ENCODE assay signal across 10 cellular contexts in the genomic region with DNA sequence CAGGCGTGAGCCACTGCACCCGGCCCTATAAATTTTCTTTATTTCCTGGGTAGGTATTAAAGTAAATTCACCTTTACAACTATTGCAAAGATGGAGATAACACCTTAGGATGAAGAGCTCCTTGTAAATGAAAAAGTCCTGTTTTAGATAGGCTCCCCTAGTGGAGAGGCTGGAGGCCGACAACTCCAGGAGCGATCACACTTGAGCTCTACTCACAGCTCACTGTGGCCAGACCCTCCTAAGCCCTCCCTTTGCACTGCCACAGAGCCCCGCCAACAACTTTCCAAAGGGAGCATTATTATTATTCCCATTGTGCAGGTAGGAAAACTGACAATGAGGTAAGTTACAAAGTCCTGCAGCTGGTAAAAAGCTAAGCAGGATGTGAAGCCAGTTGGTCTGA.
DNase-seq lines count a peak whose midpoint lies in the region; ATAC-seq and TF ChIP-seq lines count a peak whose summit lies in the region.
"Had no signal": no experiment of that assay in that cellular context is flagged by ENCODE, and none has a peak within 500 bp of the region (broad histone marks: within the 10 kb centered on the region; RNA-seq: fewer than 3 reads in every experiment).

No MANE protein-coding gene starts in this region.

- H3K9me3 ChIP-seq in IMR-90 (ENCODE audit: control insufficient read depth, insufficient read depth, low read length), result no peaks in the 10 kb centered on the region
- H3K9me3 ChIP-seq: neutrophil had no signal

- no peaks in the 10 kb centered on the region for H3K36me3 ChIP-seq in IMR-90 (ENCODE audit: control insufficient read depth, insufficient read depth, low read length)
- H3K36me3 ChIP-seq: neutrophil had no signal

- DNase-seq in NCI-H1092 treated with DMSO at 0.1 percent for 48 hours (lab: John Stamatoyannopoulos, UW) (peak; percentile 14), NCI-H1092 (lab: John Stamatoyannopoulos, UW) (no peak), IMR-90 (no peak), astrocyte of the cerebellum (ENCODE audit: low read depth) (no peak), nephron progenitor cell (no peak), NCI-H510A (lab: John Stamatoyannopoulos, UW) (no peak), NCI-H2196 treated with DMSO at 0.1 percent for 48 hours (lab: John Stamatoyannopoulos, UW; ENCODE audit: unreplicated experiment) (no peak)
- no peak for DNase-seq in activated naive CD4-positive, alpha-beta T cell treated with Interleukin-2 at 50 U/mL for 16 hours
- DNase-seq: caudate nucleus had no signal

- no peak overlapping the region for H2BK20ac ChIP-seq in IMR-90 (ENCODE audit: low read depth, low read length)

- no peaks in the 10 kb centered on the region for H3K36me3 Mint-ChIP-seq in nephron progenitor cell (ENCODE audit: low read depth)

- no peak overlapping the region for H3K4me2 ChIP-seq in IMR-90 (ENCODE audit: low read depth, low read length)

- H3K9me3 Mint-ChIP-seq in nephron progenitor cell, result no peaks in the 10 kb centered on the region

- H2AK9ac ChIP-seq in IMR-90 (replicated peaks; ENCODE audit: low read depth, low read length, poor library complexity), result no peak overlapping the region

- no peak overlapping the region for H2BK5ac ChIP-seq in IMR-90 (ENCODE audit: low read depth, low read length, poor library complexity, severe bottlenecking)

- H3K9ac ChIP-seq in IMR-90 (ENCODE audit: low read depth, low read length), result no peak overlapping the region

- H3K9me1 ChIP-seq in IMR-90 (ENCODE audit: insufficient read depth, low read length), result no peaks in the 10 kb centered on the region

- dilution Hi-C loops in IMR-90 (cut with HindIII; ENCODE audit: low sequenced_read_pairs, unreplicated experiment), result no loop called here

- no peak overlapping the region for H3K27ac Mint-ChIP-seq in nephron progenitor cell

- H3K4me3 Mint-ChIP-seq in nephron progenitor cell, result no peak overlapping the region

- no peak overlapping the region for H4K5ac ChIP-seq in IMR-90 (ENCODE audit: low read depth, low read length)

- H3K4me1 ChIP-seq in IMR-90 (ENCODE audit: control insufficient read depth, insufficient read depth, low read length), result peaks cover 4% of the 10 kb centered on the region; the same call in 1 of the 2 replicates

- in situ Hi-C loops in IMR-90 (cut with MboI; ENCODE audit: low sequenced_read_pairs), result loop anchor here (25.0 kb wide), 1 partner anchor 476 kb away; no protein-coding TSS in a partner anchor
- in situ Hi-C loops in astrocyte of the cerebellum (cut with HindIII; ENCODE audit: low sequenced_read_pairs), result no loop called here

- H3K4me1 Mint-ChIP-seq in nephron progenitor cell, result peaks cover 65% of the 10 kb centered on the region

- no peak overlapping the region for H3K23ac ChIP-seq in IMR-90 (ENCODE audit: low read depth, low read length)

- CTCF ChIA-PET in IMR-90 (lab: Yijun Ruan, JAX), result interaction anchor here (0.7 to 1.4 kb wide), 3 partner anchors 9 to 18 kb away, joined by 3 to 5 read pairs (median 3); no protein-coding TSS in a partner anchor

- no peak for ATAC-seq in IMR-90 (ENCODE audit: low read depth)

- H3K79me1 ChIP-seq in IMR-90 (ENCODE audit: low read depth in 1 of 2, low read length in 2 of 2), result no peaks in the 10 kb centered on the region

- TF ChIP-seq POLR2A in IMR-90 (IDR thresholded peaks at IDR 0.05; ENCODE audit: low read depth, low read length), result no peak

- H3K27ac ChIP-seq in IMR-90 (ENCODE audit: insufficient read depth, low read length), result no peak overlapping the region
- H3K27ac ChIP-seq: neutrophil had no signal

- H3K14ac ChIP-seq in IMR-90 (replicated peaks; ENCODE audit: low read depth, low read length), result no peak overlapping the region

- no peak overlapping the region for H3K4ac ChIP-seq in IMR-90 (ENCODE audit: low read depth, low read length)

- H3K18ac ChIP-seq in IMR-90 (ENCODE audit: low read depth, low read length), result no peak overlapping the region

- no peak for TF ChIP-seq RAD21 in IMR-90 (IDR thresholded peaks at IDR 0.05; ENCODE audit: low read length)

- H2BK15ac ChIP-seq in IMR-90 (ENCODE audit: low read depth, low read length), result no peak overlapping the region

- POLR2A ChIA-PET in IMR-90 (lab: Charles Lee; ENCODE audit: unreplicated experiment), result no interaction called here

- peaks cover 11% of the 10 kb centered on the region for H3K27me3 ChIP-seq in IMR-90 (ENCODE audit: control insufficient read depth, insufficient read depth, low read length)

- no peak overlapping the region for H4K91ac ChIP-seq in IMR-90 (ENCODE audit: insufficient read depth, low read depth, low read length)

- no peak overlapping the region for H3K56ac ChIP-seq in IMR-90 (ENCODE audit: extremely low read depth, insufficient read depth, low read length)

- no peaks in the 10 kb centered on the region for H4K20me1 ChIP-seq in IMR-90 (ENCODE audit: insufficient read depth, low read length)

- no peak overlapping the region for H4K8ac ChIP-seq in IMR-90 (ENCODE audit: low read depth in 2 of 2, low read length in 2 of 2)

- intact Hi-C loops in IMR-90 (cut with micrococcal nuclease), result no loop called here

- TF ChIP-seq CTCF in IMR-90 (conservative IDR thresholded peaks at IDR 0.05; ENCODE audit: low read depth, low read length) (peak; percentile 22; the same call in 1 of the 2 replicates), astrocyte of the cerebellum (IDR thresholded peaks at IDR 0.05; ENCODE audit: low read depth, low read length, missing control alignments) (peak; percentile 48), nephron progenitor cell (IDR thresholded peaks at IDR 0.05) (peak; percentile 32)

- no peak overlapping the region for H2AFZ ChIP-seq in IMR-90 (replicated peaks; ENCODE audit: low read length, poor library complexity)

- H3K27me3 Mint-ChIP-seq in nephron progenitor cell (ENCODE audit: low read depth, poor library complexity), result peaks cover 10% of the 10 kb centered on the region

- no peak overlapping the region for H2AK5ac ChIP-seq in IMR-90 (ENCODE audit: low read depth, low read length)

- no peak overlapping the region for H3K4me3 ChIP-seq in IMR-90 (ENCODE audit: insufficient read depth, low read depth, low read length)
- H3K4me3 ChIP-seq in astrocyte of the cerebellum (ENCODE audit: low read depth, low read length), result no peak overlapping the region

- BruUV-seq in IMR-90 (replicated peaks; lab: Mats Ljungman, UMichigan), result no TSS peak

- H2BK120ac ChIP-seq in IMR-90 (ENCODE audit: low read depth, low read length), result no peak overlapping the region

- no CpG with 5 or more reads among the region's 5 CpGs for WGBS in IMR-90 (ENCODE audit: extremely low coverage in 2 of 2, insufficient read length in 1 of 2), 2 experiments

TF ChIP-seq in IMR-90, 13 proteins besides CTCF, POLR2A, EP300 and RAD21:
- TF ChIP-seq, protein P1, sequence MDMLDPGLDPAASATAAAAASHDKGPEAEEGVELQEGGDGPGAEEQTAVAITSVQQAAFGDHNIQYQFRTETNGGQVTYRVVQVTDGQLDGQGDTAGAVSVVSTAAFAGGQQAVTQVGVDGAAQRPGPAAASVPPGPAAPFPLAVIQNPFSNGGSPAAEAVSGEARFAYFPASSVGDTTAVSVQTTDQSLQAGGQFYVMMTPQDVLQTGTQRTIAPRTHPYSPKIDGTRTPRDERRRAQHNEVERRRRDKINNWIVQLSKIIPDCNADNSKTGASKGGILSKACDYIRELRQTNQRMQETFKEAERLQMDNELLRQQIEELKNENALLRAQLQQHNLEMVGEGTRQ (IDR thresholded peaks at IDR 0.05; ENCODE audit: low read depth, low read length), result no peak
- no peak for TF ChIP-seq CHD1 (IDR thresholded peaks at IDR 0.05; ENCODE audit: low read depth, low read length)
- no peak for TF ChIP-seq MAZ (IDR thresholded peaks at IDR 0.05; ENCODE audit: borderline replicate concordance, low read depth, low read length)
- TF ChIP-seq RCOR1 (IDR thresholded peaks at IDR 0.05; ENCODE audit: insufficient replicate concordance, low read length), result no peak
- TF ChIP-seq, protein P2, sequence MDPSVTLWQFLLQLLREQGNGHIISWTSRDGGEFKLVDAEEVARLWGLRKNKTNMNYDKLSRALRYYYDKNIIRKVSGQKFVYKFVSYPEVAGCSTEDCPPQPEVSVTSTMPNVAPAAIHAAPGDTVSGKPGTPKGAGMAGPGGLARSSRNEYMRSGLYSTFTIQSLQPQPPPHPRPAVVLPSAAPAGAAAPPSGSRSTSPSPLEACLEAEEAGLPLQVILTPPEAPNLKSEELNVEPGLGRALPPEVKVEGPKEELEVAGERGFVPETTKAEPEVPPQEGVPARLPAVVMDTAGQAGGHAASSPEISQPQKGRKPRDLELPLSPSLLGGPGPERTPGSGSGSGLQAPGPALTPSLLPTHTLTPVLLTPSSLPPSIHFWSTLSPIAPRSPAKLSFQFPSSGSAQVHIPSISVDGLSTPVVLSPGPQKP (IDR thresholded peaks at IDR 0.05; ENCODE audit: borderline replicate concordance, low read depth, low read length), result no peak
- TF ChIP-seq FOS (IDR thresholded peaks at IDR 0.05; ENCODE audit: low read depth, low read length), result no peak
- no peak for TF ChIP-seq SMC3 (IDR thresholded peaks at IDR 0.05; ENCODE audit: low read depth, low read length)
- no peak for TF ChIP-seq NFE2L2 (IDR thresholded peaks at IDR 0.05; ENCODE audit: low read depth, low read length)
- no peak for TF ChIP-seq RFX5 (IDR thresholded peaks at IDR 0.05; ENCODE audit: low read depth, low read length)
- no peak for TF ChIP-seq MXI1 (IDR thresholded peaks at IDR 0.05; ENCODE audit: borderline replicate concordance, low read depth, low read length)
- TF ChIP-seq MAFK (IDR thresholded peaks at IDR 0.05; ENCODE audit: low read depth, low read length), result no peak
- no peak for TF ChIP-seq CEBPB (IDR thresholded peaks at IDR 0.05; ENCODE audit: low read depth, low read length)
- no peak for TF ChIP-seq BHLHE40 (IDR thresholded peaks at IDR 0.05; ENCODE audit: low read depth, low read length)
TF ChIP-seq in IMR-90: peak in this region for 0.
